In the genomic region with DNA sequence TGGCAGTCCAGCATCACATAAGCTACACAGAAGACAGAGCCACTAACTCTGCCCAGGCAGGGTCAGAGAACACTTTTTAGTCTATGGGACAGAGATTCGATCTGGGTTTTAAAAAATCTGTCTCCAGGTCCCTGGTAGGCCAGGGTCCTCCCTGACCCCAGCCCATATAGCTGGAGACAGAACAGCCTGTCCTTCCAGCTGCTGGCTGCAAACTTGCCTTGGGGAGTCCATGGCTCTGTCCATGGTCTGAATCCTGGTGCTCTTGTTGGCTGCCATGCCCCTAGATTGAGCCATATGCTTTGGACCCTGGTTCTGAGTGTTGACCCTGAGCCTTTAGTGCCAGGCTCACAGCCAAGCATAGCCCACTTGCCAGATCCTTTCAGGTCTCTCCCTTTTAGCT, we compare ENCODE assay signal across 1 cellular context.
TF ChIP-seq lines count a peak whose summit lies in the region.

No MANE protein-coding gene starts in this region.

TF ChIP-seq in HEK293, 187 proteins besides CTCF, POLR2A, EP300 and RAD21 (continued from another document):
- TF ChIP-seq, protein P1, sequence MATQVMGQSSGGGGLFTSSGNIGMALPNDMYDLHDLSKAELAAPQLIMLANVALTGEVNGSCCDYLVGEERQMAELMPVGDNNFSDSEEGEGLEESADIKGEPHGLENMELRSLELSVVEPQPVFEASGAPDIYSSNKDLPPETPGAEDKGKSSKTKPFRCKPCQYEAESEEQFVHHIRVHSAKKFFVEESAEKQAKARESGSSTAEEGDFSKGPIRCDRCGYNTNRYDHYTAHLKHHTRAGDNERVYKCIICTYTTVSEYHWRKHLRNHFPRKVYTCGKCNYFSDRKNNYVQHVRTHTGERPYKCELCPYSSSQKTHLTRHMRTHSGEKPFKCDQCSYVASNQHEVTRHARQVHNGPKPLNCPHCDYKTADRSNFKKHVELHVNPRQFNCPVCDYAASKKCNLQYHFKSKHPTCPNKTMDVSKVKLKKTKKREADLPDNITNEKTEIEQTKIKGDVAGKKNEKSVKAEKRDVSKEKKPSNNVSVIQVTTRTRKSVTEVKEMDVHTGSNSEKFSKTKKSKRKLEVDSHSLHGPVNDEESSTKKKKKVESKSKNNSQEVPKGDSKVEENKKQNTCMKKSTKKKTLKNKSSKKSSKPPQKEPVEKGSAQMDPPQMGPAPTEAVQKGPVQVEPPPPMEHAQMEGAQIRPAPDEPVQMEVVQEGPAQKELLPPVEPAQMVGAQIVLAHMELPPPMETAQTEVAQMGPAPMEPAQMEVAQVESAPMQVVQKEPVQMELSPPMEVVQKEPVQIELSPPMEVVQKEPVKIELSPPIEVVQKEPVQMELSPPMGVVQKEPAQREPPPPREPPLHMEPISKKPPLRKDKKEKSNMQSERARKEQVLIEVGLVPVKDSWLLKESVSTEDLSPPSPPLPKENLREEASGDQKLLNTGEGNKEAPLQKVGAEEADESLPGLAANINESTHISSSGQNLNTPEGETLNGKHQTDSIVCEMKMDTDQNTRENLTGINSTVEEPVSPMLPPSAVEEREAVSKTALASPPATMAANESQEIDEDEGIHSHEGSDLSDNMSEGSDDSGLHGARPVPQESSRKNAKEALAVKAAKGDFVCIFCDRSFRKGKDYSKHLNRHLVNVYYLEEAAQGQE (tag by site-specific recombination; IDR thresholded peaks at IDR 0.05) = peak; percentile 88
